Comparison of ENCODE assay signal across 8 cellular contexts in the genomic region with DNA sequence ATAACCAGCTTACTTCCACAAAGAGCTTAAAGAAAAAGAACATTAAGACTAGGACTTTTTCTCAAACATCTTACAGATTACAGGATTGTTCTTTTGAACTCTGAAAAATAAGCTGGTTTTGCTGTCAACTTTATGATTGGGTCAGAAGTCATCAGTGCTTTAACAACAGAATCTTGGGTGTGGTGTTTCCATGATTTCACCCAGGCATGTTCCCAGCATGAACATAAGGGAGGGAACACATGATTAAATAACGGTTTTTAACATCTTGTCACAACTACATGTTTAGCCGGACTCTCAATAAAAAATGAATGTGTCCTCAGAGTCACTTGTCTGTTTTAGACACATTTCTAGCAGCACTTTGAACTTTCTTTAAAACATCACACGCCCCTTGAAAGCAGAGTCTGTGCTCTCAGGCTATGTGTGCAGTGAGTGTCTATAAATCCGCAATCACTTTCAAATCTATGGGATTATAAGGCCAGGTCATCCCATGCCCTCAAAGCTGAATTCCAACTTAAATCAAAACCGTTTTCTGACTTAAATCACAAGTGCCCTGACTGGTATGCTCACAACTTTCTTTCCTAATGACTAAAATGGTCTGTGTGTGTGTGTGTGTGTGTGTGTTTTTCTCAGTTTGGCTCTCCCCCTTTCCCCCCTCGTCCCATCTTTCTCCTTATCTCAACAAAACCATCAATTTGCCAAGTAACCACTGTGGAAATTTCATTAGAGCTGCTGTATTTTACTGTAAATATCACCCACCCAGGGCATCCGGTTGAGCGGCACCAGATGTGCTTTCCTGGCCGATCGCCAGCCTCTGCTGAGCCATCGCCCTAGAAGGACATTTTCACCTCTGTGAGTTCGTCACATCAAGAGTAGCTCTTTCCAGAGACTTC.
DNase-seq lines count a peak whose midpoint lies in the region; ATAC-seq and TF ChIP-seq lines count a peak whose summit lies in the region.

No MANE protein-coding gene starts in this region.

- POLR2A ChIA-PET in PC-3 (lab: Charles Lee; ENCODE audit: unreplicated experiment): no interaction called here

- ATAC-seq in HG03175 (IDR thresholded peaks at IDR 0.05; ENCODE audit: unreplicated experiment): peak; percentile 84
- no peak for ATAC-seq in PC-3
- peak; percentile 42 for ATAC-seq in left colon

- no peaks in the 10 kb centered on the region for H3K79me2 ChIP-seq in PC-3 (ENCODE audit: low read length)

- H3K4me1 ChIP-seq in PC-3 (ENCODE audit: insufficient read depth, low read length): peaks cover 28% of the 10 kb centered on the region

- H3K9ac ChIP-seq in PC-3 (ENCODE audit: low read length): no peak overlapping the region

- no peaks in the 10 kb centered on the region for H4K20me1 ChIP-seq in PC-3 (ENCODE audit: low read length)

- BruUV-seq in PC-3 (replicated peaks; lab: Mats Ljungman, UMichigan): no TSS peak

- DNase-seq in activated gamma-delta T cell treated with Interleukin-2 at 50 U/mL for 16 hours: peak; percentile 46
- no peak for DNase-seq in activated gamma-delta T cell (lab: John Stamatoyannopoulos, UW)
- DNase-seq in PC-3: peak; percentile 56
- peak; percentile 41 for DNase-seq in activated naive CD4-positive, alpha-beta T cell treated with Interleukin-2 at 50 U/mL for 16 hours
- DNase-seq in left colon: peak; percentile 67 to 72
- DNase-seq in stimulated activated naive CD4-positive, alpha-beta T cell treated with Interleukin-2 at 50 U/mL for 16 hours (lab: John Stamatoyannopoulos, UW): peak; percentile 24
- no peak for DNase-seq in H7

- no peaks in the 10 kb centered on the region for H3K9me2 ChIP-seq in PC-3 (replicated peaks; ENCODE audit: low read length)

- TF ChIP-seq CTCF in PC-3 (conservative IDR thresholded peaks at IDR 0.05; ENCODE audit: low read depth, low read length): no peak

- no peak overlapping the region for H3K4me2 ChIP-seq in PC-3 (ENCODE audit: low read length)

- H3K27me3 ChIP-seq in PC-3 (ENCODE audit: low read length) (no peaks in the 10 kb centered on the region), H7 (ENCODE audit: control insufficient read depth, insufficient read depth, low read length) (no peaks in the 10 kb centered on the region)

- H3K4me3 ChIP-seq in PC-3 (ENCODE audit: low read length) (no peak overlapping the region), H7 (ENCODE audit: insufficient read depth, low read depth, low read length) (no peak overlapping the region)

- H2AFZ ChIP-seq in PC-3 (ENCODE audit: low read length): no peak overlapping the region

- CTCF ChIA-PET in PC-3 (lab: Charles Lee): no interaction called here

- H3K36me3 ChIP-seq in PC-3 (ENCODE audit: low read depth, low read length) (no peaks in the 10 kb centered on the region), H7 (replicated peaks; ENCODE audit: control insufficient read depth, insufficient read depth, low read length) (no peaks in the 10 kb centered on the region)

- H3K27ac ChIP-seq in PC-3 (ENCODE audit: low read length): no peak overlapping the region

- no peaks in the 10 kb centered on the region for H3K9me3 ChIP-seq in PC-3 (ENCODE audit: low read length)

- intact Hi-C loops in PC-3 (cut with micrococcal nuclease) (no loop called here), left colon (cut with DNase I, micrococcal nuclease) (no loop called here)

- peaks cover 5% of the 10 kb centered on the region for H3F3A ChIP-seq in PC-3 (ENCODE audit: low read length, unreplicated experiment)

Comparison
In these comparisons a context has a peak if more than half of its experiments do, and no peak if none do; other contexts are left out.
1. DNase-seq: peak in activated gamma-delta T cell treated with Interleukin-2 at 50 U/mL for 16 hours (single experiment), PC-3 (single experiment), activated naive CD4-positive, alpha-beta T cell treated with Interleukin-2 at 50 U/mL for 16 hours (single experiment), left colon (2 of 2) and stimulated activated naive CD4-positive, alpha-beta T cell treated with Interleukin-2 at 50 U/mL for 16 hours (single experiment); none in activated gamma-delta T cell (single experiment) and H7 (single experiment).